In genomic region chr22:32444068-32444467, GRCh38 we compare ENCODE assay signal across 11 cellular contexts. TPM values are rescaled to one million over a fixed set of nuclear protein-coding genes. Genes with fewer than 3 reads are reported as not detected.
DNase-seq lines count a peak whose midpoint lies in the region; ATAC-seq, FAIRE-seq and TF ChIP-seq lines count a peak whose summit lies in the region.
"Had no signal": no experiment of that assay in that cellular context is flagged by ENCODE, and none has a peak within 500 bp of the region (broad histone marks: within the 10 kb centered on the region; RNA-seq: fewer than 3 reads in every experiment).

No MANE protein-coding gene starts in this region.

- no peak overlapping the region for H3K9ac ChIP-seq in keratinocyte (ENCODE audit: control insufficient read depth, extremely low read depth, insufficient read depth, low read length)

- H3K4me3 Mint-ChIP-seq in activated T-helper 17 cell treated with anti-CD3 and anti-CD28 coated beads, Interleukin-2, amount 50 U/mL, for 72 hours = no peak overlapping the region
- H3K4me3 Mint-ChIP-seq in T-helper 17 cell = no peak overlapping the region
- H3K4me3 Mint-ChIP-seq: natural killer cell treated with Interleukin-12 subunit alpha and Interleukin-12 subunit beta and Interleukin-15 and Interleukin-18, amount 100 ng/mL, for 72 hours; T-cell had no signal

- H3K9me3 ChIP-seq in keratinocyte (ENCODE audit: control insufficient read depth, low read depth, low read length) (no peaks in the 10 kb centered on the region), pancreas (no peaks in the 10 kb centered on the region), T-helper 17 cell (ENCODE audit: control insufficient read depth, low read length, poor library complexity, severe bottlenecking) (no peaks in the 10 kb centered on the region)

- peak; percentile 26 for DNase-seq in DMS 273 (lab: John Stamatoyannopoulos, UW; ENCODE audit: unreplicated experiment)
- DNase-seq in DMS 273 treated with DMSO at 0.1 percent for 48 hours (lab: John Stamatoyannopoulos, UW) = no peak
- DNase-seq in GM20000 (ENCODE audit: low spot score) = peak; percentile 27
- DNase-seq in RPMI7951 (ENCODE audit: low read depth) = peak; percentile 4
- no peak for DNase-seq in keratinocyte (ENCODE audit: low read depth, low spot score)
- DNase-seq in pancreas = no peak
- DNase-seq in T-helper 17 cell = no peak

- H3K4me2 ChIP-seq in keratinocyte (ENCODE audit: control insufficient read depth, extremely low read depth, insufficient read depth, low read depth, low read length) = no peak overlapping the region

- no peak overlapping the region for H3K27ac Mint-ChIP-seq in activated T-helper 17 cell treated with anti-CD3 and anti-CD28 coated beads, Interleukin-2, amount 50 U/mL, for 72 hours
- no peak overlapping the region for H3K27ac Mint-ChIP-seq in T-helper 17 cell
- H3K27ac Mint-ChIP-seq: natural killer cell treated with Interleukin-12 subunit alpha and Interleukin-12 subunit beta and Interleukin-15 and Interleukin-18, amount 100 ng/mL, for 72 hours; T-cell had no signal

- H3K9me1 ChIP-seq in keratinocyte (ENCODE audit: control insufficient read depth, extremely low read depth, insufficient read depth, low read length) = no peaks in the 10 kb centered on the region

- dilution Hi-C loops in keratinocyte (cut with MboI; ENCODE audit: extremely low pct_ligation_motif_present, low sequenced_read_pairs) = no loop called here

- intact Hi-C loops in pancreas (cut with DNase I) = no loop called here

- no peaks in the 10 kb centered on the region for H3K36me3 ChIP-seq in keratinocyte (ENCODE audit: control insufficient read depth in 2 of 2, extremely low read depth in 1 of 2, insufficient read depth in 2 of 2, low read length in 2 of 2)
- no peaks in the 10 kb centered on the region for H3K36me3 ChIP-seq in pancreas

- no peak overlapping the region for H2AFZ ChIP-seq in keratinocyte (ENCODE audit: control insufficient read depth, low read length)

- no peaks in the 10 kb centered on the region for H3K36me3 Mint-ChIP-seq in activated T-helper 17 cell treated with anti-CD3 and anti-CD28 coated beads, Interleukin-2, amount 50 U/mL, for 72 hours (ENCODE audit: low read depth)
- H3K36me3 Mint-ChIP-seq in T-helper 17 cell (ENCODE audit: low read depth) = no peaks in the 10 kb centered on the region
- H3K36me3 Mint-ChIP-seq: natural killer cell treated with Interleukin-12 subunit alpha and Interleukin-12 subunit beta and Interleukin-15 and Interleukin-18, amount 100 ng/mL, for 72 hours; T-cell had no signal

- no peak for ATAC-seq in activated T-helper 17 cell treated with anti-CD3 and anti-CD28 coated beads, Interleukin-2, amount 50 U/mL, for 72 hours (replicated peaks)
- ATAC-seq in pancreas (no peak), T-helper 17 cell (no peak)
- ATAC-seq: natural killer cell treated with Interleukin-12 subunit alpha and Interleukin-12 subunit beta and Interleukin-15 and Interleukin-18, amount 100 ng/mL, for 72 hours; T-cell had no signal

- no peaks in the 10 kb centered on the region for H4K20me1 ChIP-seq in keratinocyte (ENCODE audit: control insufficient read depth, extremely low read depth, insufficient read depth, low read length)

- 23 to 32% methylated on average over 6 of the region's 6 CpGs for WGBS in pancreas, 2 donors

- FAIRE-seq in keratinocyte (lab: Jason Lieb, UNC) (peak; percentile 83), pancreas (lab: Jason Lieb, UNC) (no peak)
- FAIRE-seq: A204.1 had no signal

- H3K4me1 Mint-ChIP-seq in activated T-helper 17 cell treated with anti-CD3 and anti-CD28 coated beads, Interleukin-2, amount 50 U/mL, for 72 hours = no peaks in the 10 kb centered on the region
- no peaks in the 10 kb centered on the region for H3K4me1 Mint-ChIP-seq in T-helper 17 cell
- H3K4me1 Mint-ChIP-seq: T-cell had no signal

- no peak overlapping the region for H3K4me3 ChIP-seq in keratinocyte (ENCODE audit: control insufficient read depth in 2 of 3, extremely low read depth in 1 of 3, insufficient read depth in 2 of 3, low read depth in 1 of 3, low read length in 3 of 3)
- H3K4me3 ChIP-seq in pancreas = no peak overlapping the region

- no peaks in the 10 kb centered on the region for H3K9me3 Mint-ChIP-seq in activated T-helper 17 cell treated with anti-CD3 and anti-CD28 coated beads, Interleukin-2, amount 50 U/mL, for 72 hours
- H3K9me3 Mint-ChIP-seq: natural killer cell treated with Interleukin-12 subunit alpha and Interleukin-12 subunit beta and Interleukin-15 and Interleukin-18, amount 100 ng/mL, for 72 hours; T-cell had no signal

- no peak for TF ChIP-seq CTCF in GM20000 (IDR thresholded peaks at IDR 0.05; ENCODE audit: extremely low read depth, missing control alignments)
- TF ChIP-seq CTCF in keratinocyte (optimal IDR thresholded peaks at IDR 0.05 in 1 of 3, IDR thresholded peaks at IDR 0.05 in 1 of 3, conservative IDR thresholded peaks at IDR 0.05 in 1 of 3; ENCODE audit: extremely low read depth in 1 of 3, insufficient read depth in 2 of 3, low read length in 3 of 3) = peak; percentile 60 to 85 (median 74)
- TF ChIP-seq CTCF in pancreas (IDR thresholded peaks at IDR 0.05) = no peak

- H3K27ac ChIP-seq in keratinocyte (ENCODE audit: control insufficient read depth, insufficient read depth, low read length) (no peak overlapping the region), pancreas (no peak overlapping the region)

- no peaks in the 10 kb centered on the region for H3K79me2 ChIP-seq in keratinocyte (ENCODE audit: control insufficient read depth, insufficient read depth, low read length)

- H3K27me3 ChIP-seq in keratinocyte (ENCODE audit: control insufficient read depth, extremely low read depth, insufficient read depth, low read length) = no peaks in the 10 kb centered on the region
- no peaks in the 10 kb centered on the region for H3K27me3 ChIP-seq in pancreas

- no peaks in the 10 kb centered on the region for H3K27me3 Mint-ChIP-seq in activated T-helper 17 cell treated with anti-CD3 and anti-CD28 coated beads, Interleukin-2, amount 50 U/mL, for 72 hours
- peaks cover 16% of the 10 kb centered on the region for H3K27me3 Mint-ChIP-seq in T-helper 17 cell

- H3K4me1 ChIP-seq in keratinocyte (ENCODE audit: control insufficient read depth, extremely low read depth, insufficient read depth, low read length) = no peaks in the 10 kb centered on the region
- H3K4me1 ChIP-seq in pancreas = no peaks in the 10 kb centered on the region

RNA-seq across cellular contexts. Expression of gene BPIFC, which starts 20.2 kb away (rescaled TPM):
- total RNA-seq in RPMI7951 (2014; rRNA removed; shearing (Covaris generic)) = not detected in 2 replicates
- 0.57 to 1.9 TPM (median 1.3 TPM) in 3 replicates for polyA plus RNA-seq in keratinocyte
- polyA plus RNA-seq in keratinocyte (2011; ENCODE audit: low read depth) = 10.0 TPM
- 0.26 and 0.94 TPM in 2 replicates for polyA plus RNA-seq in keratinocyte (2011; cell fraction: cytosol; rRNA removed)
- polyA plus RNA-seq in keratinocyte (2011; cell fraction: nucleus; rRNA removed) = 2.1 and 2.8 TPM in 2 replicates
- 0.48 and 23.0 TPM in 2 replicates for polyA plus RNA-seq in keratinocyte (2012; ENCODE audit: low replicate concordance)
- 0.26 to 0.99 TPM (median 0.61 TPM) in 3 replicates for polyA minus RNA-seq in keratinocyte
- not detected for polyA minus RNA-seq in keratinocyte (2011; cell fraction: cytosol; rRNA and poly(A)+ RNA removed)
- 1.1 TPM in 2 replicates for polyA minus RNA-seq in keratinocyte (2011; cell fraction: nucleus; rRNA and poly(A)+ RNA removed)
- not detected for total RNA-seq in activated T-helper 17 cell treated with anti-CD3 and anti-CD28 coated beads, Interleukin-2, amount 50 U/mL, for 72 hours
- under 1 TPM in 1 of 6 donors, not detected in 5; 0.09 TPM for total RNA-seq in pancreas
- polyA plus RNA-seq in pancreas = under 1 TPM in 1 of 2 donors, not detected in 1; 0.09 TPM
- total RNA-seq in T-helper 17 cell = not detected
- total RNA-seq: natural killer cell treated with Interleukin-12 subunit alpha and Interleukin-12 subunit beta and Interleukin-15 and Interleukin-18, amount 100 ng/mL, for 72 hours; T-cell had no signal

RNA-seq across cellular contexts. Expression of gene FBXO7, which starts 30.5 kb away (rescaled TPM):
- 104 and 136 TPM in 2 replicates for total RNA-seq in RPMI7951 (2014; rRNA removed; shearing (Covaris generic))
- polyA plus RNA-seq in keratinocyte (88.7 to 106 TPM (median 101 TPM) in 3 replicates), pancreas (10 to 100 TPM; 22.5 to 57.0 TPM)
- polyA plus RNA-seq in keratinocyte (2011; ENCODE audit: low read depth) = 22.1 TPM
- polyA plus RNA-seq in keratinocyte (2011; cell fraction: cytosol; rRNA removed) = 90.1 and 135 TPM in 2 replicates
- polyA plus RNA-seq in keratinocyte (2011; cell fraction: nucleus; rRNA removed) = 79.9 and 82.2 TPM in 2 replicates
- 49.8 and 57.6 TPM in 2 replicates for polyA plus RNA-seq in keratinocyte (2012; ENCODE audit: low replicate concordance)
- 71.6 to 104 TPM (median 102 TPM) in 3 replicates for polyA minus RNA-seq in keratinocyte
- 63.9 TPM for polyA minus RNA-seq in keratinocyte (2011; cell fraction: cytosol; rRNA and poly(A)+ RNA removed)
- polyA minus RNA-seq in keratinocyte (2011; cell fraction: nucleus; rRNA and poly(A)+ RNA removed) = 26.4 and 42.0 TPM in 2 replicates
- 10 to 100 TPM; 76.4 to 79.8 TPM for total RNA-seq in activated T-helper 17 cell treated with anti-CD3 and anti-CD28 coated beads, Interleukin-2, amount 50 U/mL, for 72 hours
- total RNA-seq in pancreas (10 to 100 TPM; 24.4 to 40.2 (median 28.7) TPM), T-helper 17 cell (100 to 1,000 TPM; 122 to 133 TPM)

RNA-seq across cellular contexts. Expression of gene RTCB, which starts 32.0 kb away (rescaled TPM):
- 74.9 and 101 TPM in 2 replicates for total RNA-seq in RPMI7951 (2014; rRNA removed; shearing (Covaris generic))
- polyA plus RNA-seq in keratinocyte (117 to 143 TPM (median 122 TPM) in 3 replicates), pancreas (10 to 100 TPM; 15.1 to 42.6 TPM)
- polyA plus RNA-seq in keratinocyte (2011; ENCODE audit: low read depth) = 35.7 TPM
- polyA plus RNA-seq in keratinocyte (2011; cell fraction: cytosol; rRNA removed) = 90.2 and 104 TPM in 2 replicates
- polyA plus RNA-seq in keratinocyte (2011; cell fraction: nucleus; rRNA removed) = 120 and 163 TPM in 2 replicates
- polyA plus RNA-seq in keratinocyte (2012; ENCODE audit: low replicate concordance) = 77.7 and 83.0 TPM in 2 replicates
- 60.8 to 113 TPM (median 77.1 TPM) in 3 replicates for polyA minus RNA-seq in keratinocyte
- 38.9 TPM for polyA minus RNA-seq in keratinocyte (2011; cell fraction: cytosol; rRNA and poly(A)+ RNA removed)
- polyA minus RNA-seq in keratinocyte (2011; cell fraction: nucleus; rRNA and poly(A)+ RNA removed) = 31.8 and 50.7 TPM in 2 replicates
- 10 to 100 TPM; 52.3 to 92.2 TPM for total RNA-seq in activated T-helper 17 cell treated with anti-CD3 and anti-CD28 coated beads, Interleukin-2, amount 50 U/mL, for 72 hours
- total RNA-seq in pancreas (10 to 100 TPM; 24.7 to 34.3 (median 30.6) TPM), T-helper 17 cell (10 to 100 TPM; 37.2 to 39.8 TPM)

Comparison
In these comparisons a context has a peak if more than half of its experiments do, and no peak if none do; other contexts are left out.
1. DNase-seq: peak in DMS 273 (single experiment), GM20000 (single experiment) and RPMI7951 (single experiment); none in DMS 273 treated with DMSO at 0.1 percent for 48 hours (single experiment), keratinocyte (single experiment), pancreas (0 of 6) and T-helper 17 cell (0 of 3).
2. CTCF ChIP-seq: peak in keratinocyte (3 of 3); none in GM20000 (single experiment) and pancreas (0 of 4).